In genomic region chr4:100076753-100077152, GRCh38 we compare ENCODE assay signal across 15 cellular contexts.
A peak's percentile ranks its signal among the peaks of the same experiment; 100 is the strongest.
DNase-seq lines count a peak whose midpoint lies in the region; ATAC-seq and TF ChIP-seq lines count a peak whose summit lies in the region.
"Had no signal": no experiment of that assay in that cellular context is flagged by ENCODE, and none has a peak within 500 bp of the region (broad histone marks: within the 10 kb centered on the region; RNA-seq: fewer than 3 reads in every experiment).

No MANE protein-coding gene starts in this region.

- POLR2A ChIA-PET in activated CD8-positive, alpha-beta T cell treated with anti-CD3 and anti-CD28 coated beads for 36 hours (lab: Charles Lee): interaction anchor here (0.5 to 1.1 kb wide), 2 partner anchors 10 to 1712 kb away, joined by 3 read pairs; no protein-coding TSS in a partner anchor
- POLR2A ChIA-PET in activated CD8-positive, alpha-beta T cell treated with anti-CD3 and anti-CD28 coated beads, Interleukin-2, amount 10 ng/mL, durations not matched to agents 7 days and 5 days (lab: Charles Lee): no interaction called here

- no peak overlapping the region for H3K4me3 ChIP-seq in DND-41 (ENCODE audit: low read depth in 1 of 2, low read length in 2 of 2)
- no peak overlapping the region for H3K4me3 ChIP-seq in adrenal gland
- H3K4me3 ChIP-seq: lung had no signal

- no peak overlapping the region for H2AFZ ChIP-seq in DND-41 (ENCODE audit: low read depth, low read length)

- no peaks in the 10 kb centered on the region for H3K36me3 Mint-ChIP-seq in activated CD8-positive, alpha-beta T cell treated with anti-CD3 and anti-CD28 coated beads for 36 hours (ENCODE audit: low read depth)
- no peaks in the 10 kb centered on the region for H3K36me3 Mint-ChIP-seq in activated CD8-positive, alpha-beta T cell treated with anti-CD3 and anti-CD28 coated beads, Interleukin-2, amount 10 ng/mL, durations not matched to agents 7 days and 5 days (ENCODE audit: low read depth)
- H3K36me3 Mint-ChIP-seq: activated naive CD8-positive, alpha-beta T cell; brain had no signal

- intact Hi-C loops in activated CD8-positive, alpha-beta T cell treated with anti-CD3 and anti-CD28 coated beads for 36 hours (cut with micrococcal nuclease): no loop called here
- intact Hi-C loops in adrenal gland (cut with DNase I): no loop called here

- H3K27me3 ChIP-seq in DND-41 (ENCODE audit: insufficient read depth, low read length, poor library complexity) (no peaks in the 10 kb centered on the region), adrenal gland (no peaks in the 10 kb centered on the region)

- TF ChIP-seq CTCF in activated CD8-positive, alpha-beta T cell treated with anti-CD3 and anti-CD28 coated beads for 36 hours (IDR thresholded peaks at IDR 0.05): no peak
- TF ChIP-seq CTCF in DND-41 (IDR thresholded peaks at IDR 0.05; ENCODE audit: borderline replicate concordance, extremely low read depth, low read length, poor library complexity, severe bottlenecking) (no peak), adrenal gland (IDR thresholded peaks at IDR 0.05) (no peak)

- ATAC-seq in activated CD8-positive, alpha-beta T cell treated with anti-CD3 and anti-CD28 coated beads for 36 hours: peak; percentile 82
- no peak for ATAC-seq in activated CD8-positive, alpha-beta T cell treated with anti-CD3 and anti-CD28 coated beads, Interleukin-2, amount 10 ng/mL, durations not matched to agents 7 days and 5 days
- peak; percentile 33; the same call in 1 of the 3 replicates for ATAC-seq in DND-41 (ENCODE audit: insufficient read depth, low read depth)
- peak; percentile 51 for ATAC-seq in esophagus mucosa
- ATAC-seq in HG03432 (IDR thresholded peaks at IDR 0.05; ENCODE audit: unreplicated experiment): no peak

- no peaks in the 10 kb centered on the region for H4K20me1 ChIP-seq in DND-41 (ENCODE audit: insufficient read depth, low read length)

- no peaks in the 10 kb centered on the region for H3K9me3 ChIP-seq in DND-41 (ENCODE audit: insufficient read depth, low read length, severe bottlenecking)
- H3K9me3 ChIP-seq in adrenal gland (replicated peaks in 1 of 3): no peaks in the 10 kb centered on the region

- no peak overlapping the region for H3K9ac ChIP-seq in DND-41 (ENCODE audit: low read depth, low read length)

- peak; percentile 12 for DNase-seq in activated CD8-positive, alpha-beta T cell treated with anti-CD3 and anti-CD28 coated beads for 36 hours
- DNase-seq in activated CD8-positive, alpha-beta T cell treated with anti-CD3 and anti-CD28 coated beads, Interleukin-2, amount 10 ng/mL, durations not matched to agents 7 days and 5 days: no peak
- DNase-seq in DND-41 (no peak), HT1080 (ENCODE audit: low read depth) (peak; percentile 44), adrenal gland (no peak)
- no peak for DNase-seq in effector CD8-positive, alpha-beta T cell (lab: John Stamatoyannopoulos, UW)
- DNase-seq: MV-4-11, NCI-H2029 treated with DMSO at 0.1 percent for 48 hours, NCI-H446, SW 1271 had no signal

- H3K4me1 ChIP-seq in DND-41 (ENCODE audit: insufficient read depth, low read length): peaks cover 16% of the 10 kb centered on the region
- H3K4me1 ChIP-seq in adrenal gland (replicated peaks in 1 of 2): no peaks in the 10 kb centered on the region

- peaks cover 2% of the 10 kb centered on the region for H3K9me3 Mint-ChIP-seq in activated CD8-positive, alpha-beta T cell treated with anti-CD3 and anti-CD28 coated beads for 36 hours
- no peaks in the 10 kb centered on the region for H3K9me3 Mint-ChIP-seq in activated CD8-positive, alpha-beta T cell treated with anti-CD3 and anti-CD28 coated beads, Interleukin-2, amount 10 ng/mL, durations not matched to agents 7 days and 5 days (ENCODE audit: insufficient read depth)
- H3K9me3 Mint-ChIP-seq: brain had no signal

- peaks cover 16% of the 10 kb centered on the region for H3K4me1 Mint-ChIP-seq in activated CD8-positive, alpha-beta T cell treated with anti-CD3 and anti-CD28 coated beads for 36 hours (ENCODE audit: low read depth)
- H3K4me1 Mint-ChIP-seq in activated CD8-positive, alpha-beta T cell treated with anti-CD3 and anti-CD28 coated beads, Interleukin-2, amount 10 ng/mL, durations not matched to agents 7 days and 5 days (ENCODE audit: low read depth): no peaks in the 10 kb centered on the region
- H3K4me1 Mint-ChIP-seq: brain had no signal

- no peak overlapping the region for H3K4me2 ChIP-seq in DND-41 (ENCODE audit: insufficient read depth, low read length)

- no peak overlapping the region for H3K27ac Mint-ChIP-seq in activated CD8-positive, alpha-beta T cell treated with anti-CD3 and anti-CD28 coated beads for 36 hours
- H3K27ac Mint-ChIP-seq in activated CD8-positive, alpha-beta T cell treated with anti-CD3 and anti-CD28 coated beads, Interleukin-2, amount 10 ng/mL, durations not matched to agents 7 days and 5 days: no peak overlapping the region
- H3K27ac Mint-ChIP-seq: activated naive CD8-positive, alpha-beta T cell; brain had no signal

- H3K36me3 ChIP-seq in DND-41 (ENCODE audit: insufficient read depth, low read length): no peaks in the 10 kb centered on the region
- H3K36me3 ChIP-seq in adrenal gland (replicated peaks in 1 of 2): no peaks in the 10 kb centered on the region

- CTCF ChIA-PET in activated CD8-positive, alpha-beta T cell treated with anti-CD3 and anti-CD28 coated beads for 36 hours (lab: Charles Lee): interaction anchor here (6.7 kb wide), 1 partner anchor 16 kb away, joined by 39 read pairs; no protein-coding TSS in a partner anchor
- CTCF ChIA-PET in activated CD8-positive, alpha-beta T cell treated with anti-CD3 and anti-CD28 coated beads, Interleukin-2, amount 10 ng/mL, durations not matched to agents 7 days and 5 days (lab: Charles Lee): interaction anchor here (0.9 to 1.3 kb wide), 2 partner anchors 16 to 17 kb away, joined by 3 to 5 read pairs; no protein-coding TSS in a partner anchor

- peaks cover 13% of the 10 kb centered on the region for H3K27me3 Mint-ChIP-seq in activated CD8-positive, alpha-beta T cell treated with anti-CD3 and anti-CD28 coated beads for 36 hours
- H3K27me3 Mint-ChIP-seq in activated CD8-positive, alpha-beta T cell treated with anti-CD3 and anti-CD28 coated beads, Interleukin-2, amount 10 ng/mL, durations not matched to agents 7 days and 5 days (ENCODE audit: low read depth): peaks cover 13% of the 10 kb centered on the region
- H3K27me3 Mint-ChIP-seq: brain had no signal

- no peaks in the 10 kb centered on the region for H3K79me2 ChIP-seq in DND-41 (ENCODE audit: insufficient read depth, low read length)

- no peak overlapping the region for H3K27ac ChIP-seq in DND-41 (ENCODE audit: low read length)
- no peak overlapping the region for H3K27ac ChIP-seq in adrenal gland

- TF ChIP-seq POLR2A in adrenal gland (IDR thresholded peaks at IDR 0.05): no peak

- no peak overlapping the region for H3K4me3 Mint-ChIP-seq in activated CD8-positive, alpha-beta T cell treated with anti-CD3 and anti-CD28 coated beads for 36 hours
- no peak overlapping the region for H3K4me3 Mint-ChIP-seq in activated CD8-positive, alpha-beta T cell treated with anti-CD3 and anti-CD28 coated beads, Interleukin-2, amount 10 ng/mL, durations not matched to agents 7 days and 5 days
- H3K4me3 Mint-ChIP-seq: activated naive CD8-positive, alpha-beta T cell; brain had no signal

Comparison
In these comparisons a context has a peak if more than half of its experiments do, and no peak if none do; other contexts are left out.
1. ATAC-seq: peak in activated CD8-positive, alpha-beta T cell treated with anti-CD3 and anti-CD28 coated beads for 36 hours (single experiment), DND-41 (single experiment) and esophagus mucosa (single experiment); none in activated CD8-positive, alpha-beta T cell treated with anti-CD3 and anti-CD28 coated beads, Interleukin-2, amount 10 ng/mL, durations not matched to agents 7 days and 5 days (single experiment) and HG03432 (single experiment).
2. DNase-seq: peak in activated CD8-positive, alpha-beta T cell treated with anti-CD3 and anti-CD28 coated beads for 36 hours (single experiment) and HT1080 (single experiment); none in activated CD8-positive, alpha-beta T cell treated with anti-CD3 and anti-CD28 coated beads, Interleukin-2, amount 10 ng/mL, durations not matched to agents 7 days and 5 days (single experiment), DND-41 (single experiment), effector CD8-positive, alpha-beta T cell (single experiment) and adrenal gland (0 of 7).